ENCODE assay signal across 28 cellular contexts in the genomic region with DNA sequence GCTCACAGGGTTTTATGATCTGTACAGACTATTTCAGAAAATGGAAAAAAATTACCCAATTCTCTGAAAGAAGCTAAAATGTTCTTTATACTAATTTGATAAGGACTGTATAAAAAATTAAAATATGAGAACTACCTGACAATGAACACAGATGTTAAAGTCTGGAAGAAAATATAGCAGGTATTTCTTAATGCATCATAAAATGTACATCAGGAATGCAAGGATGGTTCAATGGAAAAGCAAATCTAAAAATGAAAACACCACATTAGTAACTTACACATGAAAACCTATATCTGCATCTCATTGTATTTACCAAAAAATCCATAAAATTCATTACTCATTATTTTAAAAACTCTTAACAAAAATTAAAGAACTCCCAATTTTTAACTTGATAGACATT.
"Had no signal": no experiment of that assay in that cellular context is flagged by ENCODE, and none has a peak within 500 bp of the region (broad histone marks: within the 10 kb centered on the region; RNA-seq: fewer than 3 reads in every experiment).

No MANE protein-coding gene starts in this region.

- H3K36me3 ChIP-seq: neural progenitor cell, ovary, right lobe of liver, sigmoid colon, stomach, thoracic aorta, thyroid gland, tibial nerve, upper lobe of left lung, vagina had no signal

- H3K27ac Mint-ChIP-seq: nephron; neural progenitor cell; progenitor cell of endocrine pancreas; stimulated activated effector memory CD8-positive, alpha-beta T cell treated with anti-CD3 and anti-CD28 coated beads, Interleukin-12 subunit alpha, Interleukin-12 subunit beta, amount 100 ng/mL, for 72 hours; stimulated activated naive B cell treated with anti-CD40 and anti-IgM and Interleukin-4, amounts not matched to agents 10 μg/mL and 1 μg/mL and 100 μg/mL, for 72 hours; stimulated activated naive CD8-positive, alpha-beta T cell treated with anti-CD3 and anti-CD28 coated beads, Interleukin-15, Interleukin-2, amounts not matched to agents 100 ng/mL and 50 ng/mL, for 24 hours had no signal

- H3K4me1 Mint-ChIP-seq: neural progenitor cell; stimulated activated effector memory CD8-positive, alpha-beta T cell treated with anti-CD3 and anti-CD28 coated beads, Interleukin-12 subunit alpha, Interleukin-12 subunit beta, amount 100 ng/mL, for 72 hours; stimulated activated naive B cell treated with anti-CD40 and anti-IgM and Interleukin-4, amounts not matched to agents 10 μg/mL and 1 μg/mL and 100 μg/mL, for 72 hours had no signal

- DNase-seq: occipital lobe; ovary; posterior cingulate gyrus; psoas muscle; right cardiac atrium; right lobe of liver; sigmoid colon; small intestine; stimulated activated CD4-positive, alpha-beta T cell treated with anti-CD3 and anti-CD28 coated beads, Interleukin-15, amount 100 ng/mL, for 24 hours; stimulated activated CD4-positive, alpha-beta T cell treated with anti-CD3 and anti-CD28 coated beads, Interleukin-2, amount 100 ng/mL, for 24 hours; stimulated activated CD4-positive, alpha-beta T cell treated with anti-CD3 and anti-CD28 coated beads, Interleukin-2, amount 100 ng/mL, for 48 hours; stimulated activated CD4-positive, alpha-beta T cell treated with anti-CD3 and anti-CD28 coated beads, Interleukin-4, amount 100 ng/mL, for 24 hours; stimulated activated naive B cell treated with anti-CD40 and anti-IgM and Interleukin-4, amounts not matched to agents 10 μg/mL and 1 μg/mL and 100 μg/mL, for 72 hours; stimulated activated naive CD4-positive, alpha-beta T cell treated with Interleukin-2 at 50 U/mL for 16 hours; stomach; thyroid gland; trophoblast cell; upper lobe of left lung had no signal

- H3K36me3 Mint-ChIP-seq: neural progenitor cell; stimulated activated effector memory CD8-positive, alpha-beta T cell treated with anti-CD3 and anti-CD28 coated beads, Interleukin-12 subunit alpha, Interleukin-12 subunit beta, amount 100 ng/mL, for 72 hours; stimulated activated naive B cell treated with anti-CD40 and anti-IgM and Interleukin-4, amounts not matched to agents 10 μg/mL and 1 μg/mL and 100 μg/mL, for 72 hours had no signal

- H3K27ac ChIP-seq: neural progenitor cell, ovary, parathyroid adenoma, psoas muscle, right lobe of liver, sigmoid colon, stomach, thoracic aorta, thyroid gland, tibial nerve, upper lobe of left lung, vagina had no signal

- H3K4me1 ChIP-seq: neural progenitor cell, parathyroid adenoma, right lobe of liver, stomach, thyroid gland, tibial nerve, upper lobe of left lung, vagina had no signal

- H3K27me3 ChIP-seq: neural progenitor cell, ovary, right lobe of liver, sigmoid colon, stomach, thyroid gland, tibial nerve, upper lobe of left lung, vagina had no signal

- H3K79me2 ChIP-seq: parathyroid adenoma had no signal

- FAIRE-seq: urothelium cell line had no signal

- H3K9ac ChIP-seq: neural progenitor cell, parathyroid adenoma had no signal

- H3K4me3 ChIP-seq: neural progenitor cell, ovary, psoas muscle, right lobe of liver, sigmoid colon, stomach, thoracic aorta, thyroid gland, tibial nerve, upper lobe of left lung, vagina had no signal

- H3K27me3 Mint-ChIP-seq: progenitor cell of endocrine pancreas had no signal

- H3K4me2 ChIP-seq: neural progenitor cell had no signal

- H3K9me3 ChIP-seq: ovary, thoracic aorta, thyroid gland, vagina had no signal

- H3K4me3 Mint-ChIP-seq: nephron; neural progenitor cell; stimulated activated effector memory CD8-positive, alpha-beta T cell treated with anti-CD3 and anti-CD28 coated beads, Interleukin-12 subunit alpha, Interleukin-12 subunit beta, amount 100 ng/mL, for 72 hours; stimulated activated naive B cell treated with anti-CD40 and anti-IgM and Interleukin-4, amounts not matched to agents 10 μg/mL and 1 μg/mL and 100 μg/mL, for 72 hours; stimulated activated naive CD8-positive, alpha-beta T cell treated with anti-CD3 and anti-CD28 coated beads, Interleukin-15, Interleukin-2, amounts not matched to agents 100 ng/mL and 50 ng/mL, for 24 hours had no signal

- ATAC-seq: psoas muscle; right cardiac atrium; right lobe of liver; stimulated activated effector memory CD8-positive, alpha-beta T cell treated with anti-CD3 and anti-CD28 coated beads, Interleukin-12 subunit alpha, Interleukin-12 subunit beta, amount 100 ng/mL, for 72 hours; stimulated activated naive B cell treated with anti-CD40 and anti-IgM and Interleukin-4, amounts not matched to agents 10 μg/mL and 1 μg/mL and 100 μg/mL, for 72 hours had no signal

- H2AFZ ChIP-seq: neural progenitor cell, parathyroid adenoma had no signal
